In genomic region chr11:65571420-65571819, GRCh38 we compare ENCODE assay signal across 1 cellular context.
TF ChIP-seq lines count a peak whose summit lies in the region.

No MANE protein-coding gene starts in this region.

TF ChIP-seq in H1, 55 proteins besides CTCF, POLR2A, EP300 and RAD21:
- TF ChIP-seq SIN3A (conservative IDR thresholded peaks at IDR 0.05 in 1 of 2, IDR thresholded peaks at IDR 0.05 in 1 of 2; ENCODE audit: low read depth in 1 of 2, low read length in 2 of 2) (no peak), ATF3 (IDR thresholded peaks at IDR 0.05; ENCODE audit: insufficient read depth, low read depth, low read length) (no peak), CTBP2 (IDR thresholded peaks at IDR 0.05; ENCODE audit: borderline replicate concordance, insufficient read depth, insufficient read length, low read length) (no peak), KDM5A (IDR thresholded peaks at IDR 0.05; ENCODE audit: low read length) (no peak), RXRA (IDR thresholded peaks at IDR 0.05; ENCODE audit: insufficient read depth, low read depth, low read length) (no peak), SIX5 (IDR thresholded peaks at IDR 0.05; ENCODE audit: low read depth, low read length) (no peak), KDM4A (IDR thresholded peaks at IDR 0.05; ENCODE audit: low read depth, low read length, severe bottlenecking) (no peak), EZH2 (IDR thresholded peaks at IDR 0.05; ENCODE audit: low read depth, low read length, severe bottlenecking) (no peak), TBP (IDR thresholded peaks at IDR 0.05; ENCODE audit: low read depth, low read length) (no peak), CHD1 (IDR thresholded peaks at IDR 0.05; ENCODE audit: low read depth, low read length) (no peak), GTF2F1 (IDR thresholded peaks at IDR 0.05; ENCODE audit: borderline replicate concordance, low read depth, low read length) (no peak), YY1 (IDR thresholded peaks at IDR 0.05; ENCODE audit: low read depth, low read length) (no peak), CBX5 (IDR thresholded peaks at IDR 0.05; ENCODE audit: low read depth, low read length) (no peak), BRCA1 (IDR thresholded peaks at IDR 0.05; ENCODE audit: low read depth, low read length) (no peak), SUZ12 (IDR thresholded peaks at IDR 0.05; ENCODE audit: low read length) (no peak), JUND (IDR thresholded peaks at IDR 0.05; ENCODE audit: low read length) (no peak)
